ENCODE assay signal across 8 cellular contexts in genomic region chr3:183099838-183100204, GRCh38. TPM values are rescaled to one million over a fixed set of nuclear protein-coding genes. Genes with fewer than 3 reads are reported as not detected.
DNase-seq lines count a peak whose midpoint lies in the region; ATAC-seq and TF ChIP-seq lines count a peak whose summit lies in the region.

No MANE protein-coding gene starts in this region.

- H3K9me3 ChIP-seq in left lung: no peaks in the 10 kb centered on the region

- H3K27ac Mint-ChIP-seq in activated naive CD4-positive, alpha-beta T cell treated with anti-CD3 and anti-CD28 coated beads for 36 hours: peak overlapping the region; percentile 91
- peak overlapping the region; percentile 96 for H3K27ac Mint-ChIP-seq in activated CD4-positive, alpha-beta memory T cell treated with anti-CD3 and anti-CD28 coated beads for 36 hours
- peak overlapping the region; percentile 96 for H3K27ac Mint-ChIP-seq in type B pancreatic cell

- no peaks in the 10 kb centered on the region for H3K36me3 ChIP-seq in left lung

- TF ChIP-seq CTCF in left lung (IDR thresholded peaks at IDR 0.05): no peak
- no peak for TF ChIP-seq CTCF in type B pancreatic cell (conservative IDR thresholded peaks at IDR 0.05)

- peaks cover 28% of the 10 kb centered on the region for H3K4me1 Mint-ChIP-seq in activated naive CD4-positive, alpha-beta T cell treated with anti-CD3 and anti-CD28 coated beads for 36 hours (ENCODE audit: low read depth)
- H3K4me1 Mint-ChIP-seq in activated CD4-positive, alpha-beta memory T cell treated with anti-CD3 and anti-CD28 coated beads for 36 hours (ENCODE audit: low read depth): peaks cover 29% of the 10 kb centered on the region
- peaks cover 22% of the 10 kb centered on the region for H3K4me1 Mint-ChIP-seq in type B pancreatic cell (ENCODE audit: unreplicated experiment)

- no peaks in the 10 kb centered on the region for H3K27me3 ChIP-seq in left lung

- ATAC-seq in left lung: no peak
- ATAC-seq in HG03342 (IDR thresholded peaks at IDR 0.05; ENCODE audit: unreplicated experiment): no peak

- H3K4me3 Mint-ChIP-seq in activated naive CD4-positive, alpha-beta T cell treated with anti-CD3 and anti-CD28 coated beads for 36 hours: peak overlapping the region; percentile 97
- peak overlapping the region; percentile 95 for H3K4me3 Mint-ChIP-seq in activated CD4-positive, alpha-beta memory T cell treated with anti-CD3 and anti-CD28 coated beads for 36 hours
- peak overlapping the region; percentile 96 for H3K4me3 Mint-ChIP-seq in type B pancreatic cell

- H3K4me1 ChIP-seq in left lung: peaks cover 0 to 22% of the 10 kb centered on the region in 2 donors

- peak overlapping the region; percentile 87 to 91 for H3K27ac ChIP-seq in left lung

- no peaks in the 10 kb centered on the region for H3K9me3 Mint-ChIP-seq in activated naive CD4-positive, alpha-beta T cell treated with anti-CD3 and anti-CD28 coated beads for 36 hours
- no peaks in the 10 kb centered on the region for H3K9me3 Mint-ChIP-seq in activated CD4-positive, alpha-beta memory T cell treated with anti-CD3 and anti-CD28 coated beads for 36 hours
- no peaks in the 10 kb centered on the region for H3K9me3 Mint-ChIP-seq in type B pancreatic cell

- H3K36me3 Mint-ChIP-seq in activated naive CD4-positive, alpha-beta T cell treated with anti-CD3 and anti-CD28 coated beads for 36 hours (ENCODE audit: low read depth): peaks cover 9% of the 10 kb centered on the region
- peaks cover 1% of the 10 kb centered on the region for H3K36me3 Mint-ChIP-seq in activated CD4-positive, alpha-beta memory T cell treated with anti-CD3 and anti-CD28 coated beads for 36 hours
- peaks cover 9% of the 10 kb centered on the region for H3K36me3 Mint-ChIP-seq in type B pancreatic cell

- POLR2A ChIA-PET in activated CD4-positive, alpha-beta memory T cell treated with anti-CD3 and anti-CD28 coated beads for 36 hours (lab: Charles Lee): no interaction called here

- CTCF ChIA-PET in activated naive CD4-positive, alpha-beta T cell treated with anti-CD3 and anti-CD28 coated beads for 36 hours (lab: Charles Lee): no interaction called here
- CTCF ChIA-PET in activated CD4-positive, alpha-beta memory T cell treated with anti-CD3 and anti-CD28 coated beads for 36 hours (lab: Charles Lee): interaction anchor here (0.7 to 4.9 kb wide), 4 partner anchors 14 to 290 kb away, joined by 3 to 36 read pairs (median 4); no protein-coding TSS in a partner anchor

- peak overlapping the region; percentile 78 to 80 for H3K4me3 ChIP-seq in left lung

- no peaks in the 10 kb centered on the region for H3K27me3 Mint-ChIP-seq in activated naive CD4-positive, alpha-beta T cell treated with anti-CD3 and anti-CD28 coated beads for 36 hours (ENCODE audit: low read depth)
- no peaks in the 10 kb centered on the region for H3K27me3 Mint-ChIP-seq in activated CD4-positive, alpha-beta memory T cell treated with anti-CD3 and anti-CD28 coated beads for 36 hours
- H3K27me3 Mint-ChIP-seq in type B pancreatic cell: no peaks in the 10 kb centered on the region

- DNase-seq in activated naive CD4-positive, alpha-beta T cell treated with anti-CD3 and anti-CD28 coated beads for 36 hours: no peak
- no peak for DNase-seq in activated naive CD4-positive, alpha-beta T cell treated with Interleukin-2 at 50 U/mL for 16 hours
- no peak for DNase-seq in activated CD4-positive, alpha-beta memory T cell treated with anti-CD3 and anti-CD28 coated beads for 36 hours
- DNase-seq in left lung: no peak
- DNase-seq in type B pancreatic cell (ENCODE audit: extremely low spot score, unreplicated experiment): no peak
- no peak for DNase-seq in NCI-H2196 (lab: John Stamatoyannopoulos, UW; ENCODE audit: unreplicated experiment)
- no peak for DNase-seq in GF-D8 (lab: John Stamatoyannopoulos, UW)

- intact Hi-C loops in activated naive CD4-positive, alpha-beta T cell treated with anti-CD3 and anti-CD28 coated beads for 36 hours (cut with micrococcal nuclease): loop anchor here (1.0 kb wide), 9 partner anchors 58 to 536 kb away; partner anchors contain the start of genes ATP11B and MCF2L2
- intact Hi-C loops in activated CD4-positive, alpha-beta memory T cell treated with anti-CD3 and anti-CD28 coated beads for 36 hours (cut with micrococcal nuclease): loop anchor here (1.0 to 5.0 kb wide), 5 partner anchors 58 to 308 kb away; partner anchors contain the start of gene ATP11B
- intact Hi-C loops in left lung (cut with DNase I): no loop called here

RNA-seq across cellular contexts. Expression of gene MCCC1, which starts 0.5 kb away (rescaled TPM):
- 10 to 100 TPM; 21.0 to 24.9 TPM for total RNA-seq in activated naive CD4-positive, alpha-beta T cell treated with anti-CD3 and anti-CD28 coated beads for 36 hours
- total RNA-seq in activated CD4-positive, alpha-beta memory T cell treated with anti-CD3 and anti-CD28 coated beads for 36 hours: 10 to 100 TPM; 28.4 to 29.7 TPM
- total RNA-seq in left lung (10 to 100 TPM; 45.4 to 61.8 TPM), type B pancreatic cell (ENCODE audit: low replicate concordance) (40.9 and 58.1 TPM in 2 replicates)

Comparison
In these comparisons a context has a peak if more than half of its experiments do, and no peak if none do; other contexts are left out.
1. intact Hi-C loops: an anchor here in activated naive CD4-positive, alpha-beta T cell treated with anti-CD3 and anti-CD28 coated beads for 36 hours (1.0 kb wide) and activated CD4-positive, alpha-beta memory T cell treated with anti-CD3 and anti-CD28 coated beads for 36 hours (1.0 to 5.0 kb wide); none called in left lung.